In the genomic region with DNA sequence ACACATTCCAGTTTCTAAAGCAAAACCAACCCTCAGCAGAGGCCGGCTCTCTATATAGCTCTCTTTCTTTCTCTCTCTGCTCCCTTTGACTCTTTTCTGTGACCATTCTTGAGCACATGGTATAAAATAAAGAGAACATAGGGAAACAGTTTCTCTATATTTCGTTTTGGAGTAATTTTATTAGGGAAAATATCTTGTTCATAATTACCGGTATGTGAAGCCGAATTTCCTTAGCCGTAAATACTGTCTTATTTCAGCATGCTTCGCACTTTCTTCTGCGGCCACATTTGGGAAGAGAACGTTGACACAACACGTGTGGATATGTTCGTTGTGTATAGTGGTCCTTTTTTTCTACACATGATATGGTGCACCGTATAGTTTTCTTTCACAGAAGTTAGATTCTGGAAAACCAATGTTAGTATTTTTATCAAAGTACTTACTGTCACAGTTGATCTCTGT, we compare ENCODE assay signal across 8 cellular contexts. TPM values are rescaled to one million over a fixed set of nuclear protein-coding genes. Genes with fewer than 3 reads are reported as not detected.
DNase-seq lines count a peak whose midpoint lies in the region; ATAC-seq, FAIRE-seq and TF ChIP-seq lines count a peak whose summit lies in the region.

No MANE protein-coding gene starts in this region.

- intact Hi-C loops in heart left ventricle (cut with DNase I), result loop anchor here in 1 of 10 donors (10.0 kb wide), 2 partner anchors 181 to 401 kb away; no protein-coding TSS in a partner anchor
- intact Hi-C loops in left cardiac atrium (cut with DNase I), result no loop called here
- intact Hi-C loops in uterus (cut with DNase I; ENCODE audit: low total_unique reads), result no loop called here

- H3K9ac ChIP-seq in astrocyte (ENCODE audit: low read length), result peak overlapping the region; percentile 69

- TF ChIP-seq POLR2A in heart left ventricle (IDR thresholded peaks at IDR 0.05), result no peak
- no peak for TF ChIP-seq POLR2A in uterus (IDR thresholded peaks at IDR 0.05)

- H3K9me3 Mint-ChIP-seq in astrocyte (ENCODE audit: unreplicated experiment), result no peaks in the 10 kb centered on the region

- peaks cover 7% of the 10 kb centered on the region for H4K20me1 ChIP-seq in astrocyte (ENCODE audit: insufficient read depth, low read length)

- peak overlapping the region; percentile 85 for H3K4me3 Mint-ChIP-seq in astrocyte (ENCODE audit: unreplicated experiment)

- no peaks in the 10 kb centered on the region for H3K36me3 Mint-ChIP-seq in astrocyte (ENCODE audit: low read depth, unreplicated experiment)

- peaks cover 12 to 67% (median 52%) of the 10 kb centered on the region in 9 donors for H3K27me3 ChIP-seq in heart left ventricle
- peaks cover 38% of the 10 kb centered on the region for H3K27me3 ChIP-seq in astrocyte (ENCODE audit: insufficient read depth, low read length)
- peaks cover 67% of the 10 kb centered on the region for H3K27me3 ChIP-seq in mononuclear cell (ENCODE audit: insufficient read depth, low read length)
- H3K27me3 ChIP-seq in uterus, result peaks cover 14 to 34% of the 10 kb centered on the region in 2 donors

- peaks cover 57% of the 10 kb centered on the region for H3K27me3 Mint-ChIP-seq in astrocyte (ENCODE audit: low read depth, unreplicated experiment)

- ATAC-seq in heart left ventricle (no peak), left cardiac atrium (no peak), GM21737 (IDR thresholded peaks at IDR 0.05; ENCODE audit: unreplicated experiment) (no peak)

- no peaks in the 10 kb centered on the region for H3K36me3 ChIP-seq in heart left ventricle
- H3K36me3 ChIP-seq in astrocyte (ENCODE audit: insufficient read depth, low read length), result no peaks in the 10 kb centered on the region
- no peaks in the 10 kb centered on the region for H3K36me3 ChIP-seq in uterus

- peak overlapping the region; percentile 32 to 70 (median 58) for H3K4me3 ChIP-seq in heart left ventricle
- H3K4me3 ChIP-seq in astrocyte (ENCODE audit: insufficient read depth, low read depth, low read length), result peak overlapping the region; percentile 69
- peak overlapping the region; percentile 50 for H3K4me3 ChIP-seq in mononuclear cell (ENCODE audit: low read length)
- peak overlapping the region in 1 of 2 donors; percentile 43 for H3K4me3 ChIP-seq in uterus

- H3K27ac Mint-ChIP-seq in astrocyte (ENCODE audit: unreplicated experiment), result peak overlapping the region; percentile 92

- peak overlapping the region; percentile 98 for H2AFZ ChIP-seq in astrocyte (ENCODE audit: low read depth, low read length)

- WGBS in heart left ventricle, 4 donors, result 75 to 82% (median 78%) methylated on average over 11 of the region's 11 CpGs

- H3K27ac ChIP-seq in heart left ventricle, result peak overlapping the region in 3 of 12 donors; percentile 17 to 60 (median 49)
- no peak overlapping the region for H3K27ac ChIP-seq in astrocyte (ENCODE audit: low read depth, low read length)
- peak overlapping the region; percentile 68 to 69 for H3K27ac ChIP-seq in uterus

- peaks cover 4% of the 10 kb centered on the region for H3K4me1 Mint-ChIP-seq in astrocyte (ENCODE audit: low read depth, unreplicated experiment)

- no peak for FAIRE-seq in astrocyte (lab: Jason Lieb, UNC)

- H3K9me3 ChIP-seq in heart left ventricle (no peaks in the 10 kb centered on the region), astrocyte (ENCODE audit: insufficient read depth, low read depth, low read length) (no peaks in the 10 kb centered on the region), mononuclear cell (ENCODE audit: low read depth, low read length) (no peaks in the 10 kb centered on the region), uterus (no peaks in the 10 kb centered on the region)

- peak overlapping the region; percentile 95 for H3K4me2 ChIP-seq in astrocyte (ENCODE audit: low read length)

- H3K79me2 ChIP-seq in astrocyte (ENCODE audit: insufficient read depth, low read length), result no peaks in the 10 kb centered on the region

- TF ChIP-seq CTCF in heart left ventricle (IDR thresholded peaks at IDR 0.05) (no peak), astrocyte (IDR thresholded peaks at IDR 0.05; ENCODE audit: insufficient read depth, low read depth, low read length) (no peak), uterus (IDR thresholded peaks at IDR 0.05) (no peak)

- H3K4me1 ChIP-seq in heart left ventricle (peaks cover 0 to 27% (median 13%) of the 10 kb centered on the region in 12 donors), astrocyte (ENCODE audit: insufficient read depth, low read length) (no peaks in the 10 kb centered on the region), mononuclear cell (ENCODE audit: insufficient read depth, low read length) (peaks cover 37% of the 10 kb centered on the region), uterus (no peaks in the 10 kb centered on the region)

- DNase-seq in heart left ventricle (no peak), left cardiac atrium (no peak), astrocyte (ENCODE audit: low read depth) (no peak), uterus (no peak), NCI-H2171 treated with DMSO at 0.1 percent for 48 hours (lab: John Stamatoyannopoulos, UW) (no peak), amygdala (lab: John Stamatoyannopoulos, UW) (no peak)

RNA-seq across cellular contexts. Expression of gene LEF1, which starts 4.9 kb away (rescaled TPM):
- total RNA-seq in heart left ventricle, result 1 to 10 TPM in 5 of 9 donors, under 1 TPM in 3, not detected in 1; 0.16 to 3.0 (median 1.9) TPM
- polyA plus RNA-seq in heart left ventricle, result under 1 TPM; 0.08 to 0.57 TPM
- total RNA-seq in left cardiac atrium, result 1 to 10 TPM in 1 of 2 donors, under 1 TPM in 1; 0.71 to 1.3 TPM
- 16.6 and 23.6 TPM in 2 replicates for total RNA-seq in astrocyte
- total RNA-seq in mononuclear cell, result 327 TPM
- total RNA-seq in uterus, result 10 to 100 TPM; 27.4 to 49.7 (median 43.7) TPM
